8 cellular contexts compared by ENCODE assay signal in genomic region chr1:100132566-100133477, GRCh38. TPM values are rescaled to one million over a fixed set of nuclear protein-coding genes. Genes with fewer than 3 reads are reported as not detected.
A peak's percentile ranks its signal among the peaks of the same experiment; 100 is the strongest.
DNase-seq lines count a peak whose midpoint lies in the region; ATAC-seq and TF ChIP-seq lines count a peak whose summit lies in the region.

A gene with protein sequence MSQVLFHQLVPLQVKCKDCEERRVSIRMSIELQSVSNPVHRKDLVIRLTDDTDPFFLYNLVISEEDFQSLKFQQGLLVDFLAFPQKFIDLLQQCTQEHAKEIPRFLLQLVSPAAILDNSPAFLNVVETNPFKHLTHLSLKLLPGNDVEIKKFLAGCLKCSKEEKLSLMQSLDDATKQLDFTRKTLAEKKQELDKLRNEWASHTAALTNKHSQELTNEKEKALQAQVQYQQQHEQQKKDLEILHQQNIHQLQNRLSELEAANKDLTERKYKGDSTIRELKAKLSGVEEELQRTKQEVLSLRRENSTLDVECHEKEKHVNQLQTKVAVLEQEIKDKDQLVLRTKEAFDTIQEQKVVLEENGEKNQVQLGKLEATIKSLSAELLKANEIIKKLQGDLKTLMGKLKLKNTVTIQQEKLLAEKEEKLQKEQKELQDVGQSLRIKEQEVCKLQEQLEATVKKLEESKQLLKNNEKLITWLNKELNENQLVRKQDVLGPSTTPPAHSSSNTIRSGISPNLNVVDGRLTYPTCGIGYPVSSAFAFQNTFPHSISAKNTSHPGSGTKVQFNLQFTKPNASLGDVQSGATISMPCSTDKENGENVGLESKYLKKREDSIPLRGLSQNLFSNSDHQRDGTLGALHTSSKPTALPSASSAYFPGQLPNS (minus strand): TSS chr1:100132930. CDS start chr1:100132814, 116 bp downstream.
A gene with protein sequence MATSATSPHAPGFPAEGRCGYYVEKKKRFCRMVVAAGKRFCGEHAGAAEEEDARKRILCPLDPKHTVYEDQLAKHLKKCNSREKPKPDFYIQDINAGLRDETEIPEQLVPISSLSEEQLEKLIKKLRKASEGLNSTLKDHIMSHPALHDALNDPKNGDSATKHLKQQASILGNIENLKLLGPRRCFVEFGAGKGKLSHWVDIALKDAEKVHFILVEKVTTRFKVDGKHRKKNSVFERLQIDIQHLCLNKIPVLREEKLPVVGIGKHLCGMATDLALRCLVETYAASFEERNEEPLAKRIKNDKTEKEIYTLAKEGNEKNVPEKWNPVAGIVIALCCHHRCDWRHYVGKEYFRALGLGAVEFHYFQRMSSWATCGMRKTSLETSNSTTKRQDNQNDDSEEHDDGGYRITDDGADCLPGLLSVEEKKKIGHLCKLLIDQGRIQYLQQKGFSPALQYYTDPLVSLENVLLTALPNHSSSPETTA (plus strand): TSS chr1:100133163. CDS start chr1:100133169, 6 bp downstream.

- POLR2A ChIA-PET in Panc1 (lab: Charles Lee) = interaction anchor here (0.6 kb wide), 2 partner anchors 93 to 115 kb away, joined by 6 to 10 read pairs; no protein-coding TSS in a partner anchor

- H3K9me3 ChIP-seq in Panc1 (ENCODE audit: control insufficient read depth, insufficient read depth, low read depth, low read length) (no peaks in the 10 kb centered on the region), muscle layer of colon (ENCODE audit: low read length) (no peaks in the 10 kb centered on the region)

- BruUV-seq in Panc1 (replicated peaks; lab: Mats Ljungman, UMichigan) = no TSS peak

- intact Hi-C loops in Panc1 (cut with micrococcal nuclease; ENCODE audit: unreplicated experiment) = no loop called here

- DNase-seq in DMS53 (lab: John Stamatoyannopoulos, UW) (peak; percentile 100), KG1 (lab: John Stamatoyannopoulos, UW) (peak; percentile 92), Panc1 (ENCODE audit: low read depth, low spot score) (peak; percentile 84)
- DNase-seq in activated T-cell treated with anti-CD3 and anti-CD28 coated beads, Interleukin-2, amount 50 U/mL, for 4 hours = peak; percentile 91
- peak; percentile 86 for DNase-seq in stimulated activated CD8-positive, alpha-beta memory T cell treated with anti-CD3 and anti-CD28 coated beads, Interleukin-7, amount 100 ng/mL, for 24 hours (ENCODE audit: low read depth)

- ATAC-seq in GM21723 (IDR thresholded peaks at IDR 0.05; ENCODE audit: unreplicated experiment) = peak; percentile 92
- peak; percentile 99 for ATAC-seq in Panc1
- ATAC-seq in activated T-cell treated with anti-CD3 and anti-CD28 coated beads, Interleukin-2, amount 50 U/mL, for 4 hours = peak; percentile 95
- ATAC-seq in esophagus mucosa = peak; percentile 100

- H3K4me1 Mint-ChIP-seq in activated T-cell treated with anti-CD3 and anti-CD28 coated beads, Interleukin-2, amount 50 U/mL, for 4 hours (ENCODE audit: low read depth) = peaks cover 34% of the 10 kb centered on the region

- H3K9ac ChIP-seq in muscle layer of colon (ENCODE audit: low read length) = peak within 1 kb of the TSS; percentile 66

- peak within 1 kb of the TSS; percentile 99 for H3K4me3 Mint-ChIP-seq in activated T-cell treated with anti-CD3 and anti-CD28 coated beads, Interleukin-2, amount 50 U/mL, for 4 hours

- H3K27ac ChIP-seq in Panc1 (ENCODE audit: low read length) (peak within 1 kb of the TSS; percentile 87), muscle layer of colon (ENCODE audit: low read depth, low read length) (peak within 1 kb of the TSS; percentile 83)

- in situ Hi-C loops in Panc1 (cut with HindIII; ENCODE audit: low pct_unique_long_range_greater_than_20kb, low sequenced_read_pairs) = no loop called here

- CTCF ChIA-PET in Panc1 (lab: Charles Lee) = no interaction called here

- H3K4me1 ChIP-seq in Panc1 (ENCODE audit: control insufficient read depth, insufficient read depth, low read length) (peaks cover 20% of the 10 kb centered on the region), muscle layer of colon (ENCODE audit: insufficient read depth, low read length) (peaks cover 17% of the 10 kb centered on the region)

- peaks cover 3% of the 10 kb centered on the region; the same call in 1 of the 2 replicates for H3K36me3 ChIP-seq in Panc1 (ENCODE audit: control insufficient read depth, insufficient read depth, low read length)
- H3K36me3 ChIP-seq in muscle layer of colon (ENCODE audit: insufficient read depth, low read length) = peaks cover 11% of the 10 kb centered on the region

- no peaks in the 10 kb centered on the region for H3K9me3 Mint-ChIP-seq in activated T-cell treated with anti-CD3 and anti-CD28 coated beads, Interleukin-2, amount 50 U/mL, for 4 hours

- no peaks in the 10 kb centered on the region for H3K27me3 Mint-ChIP-seq in activated T-cell treated with anti-CD3 and anti-CD28 coated beads, Interleukin-2, amount 50 U/mL, for 4 hours (ENCODE audit: low read depth)

- H3K4me3 ChIP-seq in Panc1 (ENCODE audit: low read depth in 2 of 2, low read length in 2 of 2) (peak within 1 kb of the TSS; percentile 84 to 86), muscle layer of colon (ENCODE audit: low read depth in 1 of 2, low read length in 2 of 2) (peak within 1 kb of the TSS; percentile 78 to 94)

- peaks cover 8% of the 10 kb centered on the region for H3K36me3 Mint-ChIP-seq in activated T-cell treated with anti-CD3 and anti-CD28 coated beads, Interleukin-2, amount 50 U/mL, for 4 hours (ENCODE audit: insufficient read depth)

- no peak for TF ChIP-seq CTCF in Panc1 (IDR thresholded peaks at IDR 0.05)

- H3K27me3 ChIP-seq in Panc1 (ENCODE audit: control insufficient read depth, insufficient read depth, low read length) (no peaks in the 10 kb centered on the region), muscle layer of colon (ENCODE audit: control insufficient read depth in 1 of 2, insufficient read depth in 2 of 2, low read length in 2 of 2) (no peaks in the 10 kb centered on the region)

RNA-seq across cellular contexts. Expression of the first gene that starts in this region (rescaled TPM):
- 6.2 TPM for total RNA-seq in Panc1 (2021; ENCODE audit: unreplicated experiment)
- polyA plus RNA-seq in Panc1 (2012; ENCODE audit: insufficient read length) = 1.2 TPM
- 1 to 10 TPM; 6.4 to 8.2 (median 6.5) TPM for total RNA-seq in activated T-cell treated with anti-CD3 and anti-CD28 coated beads, Interleukin-2, amount 50 U/mL, for 4 hours
- total RNA-seq in esophagus mucosa = 2.9 TPM

RNA-seq across cellular contexts. Expression of the second gene that starts in this region (rescaled TPM):
- total RNA-seq in Panc1 (2021; ENCODE audit: unreplicated experiment) (6.2 TPM), esophagus mucosa (9.4 TPM)
- polyA plus RNA-seq in Panc1 (2012; ENCODE audit: insufficient read length) = 2.8 TPM
- 10 to 100 TPM; 25.5 to 30.0 (median 26.3) TPM for total RNA-seq in activated T-cell treated with anti-CD3 and anti-CD28 coated beads, Interleukin-2, amount 50 U/mL, for 4 hours

Comparison
In these comparisons a context has a peak if more than half of its experiments do, and no peak if none do; other contexts are left out.
1. Peak in every context shown above with its lines: DNase-seq, ATAC-seq, H3K4me3 ChIP-seq and H3K27ac ChIP-seq.